ENCODE assay signal across 1 cellular context in the genomic region with DNA sequence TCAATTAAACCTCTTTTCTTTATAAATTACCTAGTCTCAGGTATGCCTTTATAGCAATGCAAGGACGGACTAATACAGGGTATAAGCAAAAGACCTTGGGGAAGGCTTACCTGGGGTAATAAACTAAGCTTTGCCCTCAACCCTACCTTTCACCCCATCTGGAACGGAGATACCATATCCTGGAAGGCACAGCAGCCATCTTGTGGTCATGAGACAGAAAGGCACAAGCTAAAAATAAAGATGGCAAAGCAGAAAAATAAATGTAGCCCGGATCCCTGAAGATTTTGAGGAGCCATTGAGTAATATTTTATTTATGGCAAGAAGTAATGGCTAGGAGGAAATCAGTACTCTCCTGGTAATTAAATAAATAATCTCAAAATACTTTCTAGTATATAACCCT.
TF ChIP-seq lines count a peak whose summit lies in the region.

No MANE protein-coding gene starts in this region.

TF ChIP-seq in IMR-90, 13 proteins besides CTCF, POLR2A, EP300 and RAD21 (continued from another document):
- TF ChIP-seq, protein P1, sequence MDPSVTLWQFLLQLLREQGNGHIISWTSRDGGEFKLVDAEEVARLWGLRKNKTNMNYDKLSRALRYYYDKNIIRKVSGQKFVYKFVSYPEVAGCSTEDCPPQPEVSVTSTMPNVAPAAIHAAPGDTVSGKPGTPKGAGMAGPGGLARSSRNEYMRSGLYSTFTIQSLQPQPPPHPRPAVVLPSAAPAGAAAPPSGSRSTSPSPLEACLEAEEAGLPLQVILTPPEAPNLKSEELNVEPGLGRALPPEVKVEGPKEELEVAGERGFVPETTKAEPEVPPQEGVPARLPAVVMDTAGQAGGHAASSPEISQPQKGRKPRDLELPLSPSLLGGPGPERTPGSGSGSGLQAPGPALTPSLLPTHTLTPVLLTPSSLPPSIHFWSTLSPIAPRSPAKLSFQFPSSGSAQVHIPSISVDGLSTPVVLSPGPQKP (IDR thresholded peaks at IDR 0.05; ENCODE audit: borderline replicate concordance, low read depth, low read length), result no peak
- TF ChIP-seq BHLHE40 (IDR thresholded peaks at IDR 0.05; ENCODE audit: low read depth, low read length) (no peak), RCOR1 (IDR thresholded peaks at IDR 0.05; ENCODE audit: insufficient replicate concordance, low read length) (no peak), NFE2L2 (IDR thresholded peaks at IDR 0.05; ENCODE audit: low read depth, low read length) (no peak), SMC3 (IDR thresholded peaks at IDR 0.05; ENCODE audit: low read depth, low read length) (no peak)
